Comparison of ENCODE assay signal across 33 cellular contexts in genomic region chr11:124918950-124919349, GRCh38. TPM values are rescaled to one million over a fixed set of nuclear protein-coding genes. Genes with fewer than 3 reads are reported as not detected.
DNase-seq lines count a peak whose midpoint lies in the region; ATAC-seq and TF ChIP-seq lines count a peak whose summit lies in the region.
"Had no signal": no experiment of that assay in that cellular context is flagged by ENCODE, and none has a peak within 500 bp of the region (broad histone marks: within the 10 kb centered on the region; RNA-seq: fewer than 3 reads in every experiment).

Gene HEPN1 (plus strand): TSS chr11:124919250.

- peaks cover 4 to 18% (median 14%) of the 10 kb centered on the region in 10 experiments; a peak in 17 of 20 replicates for H3K4me1 ChIP-seq in BLaER1 treated with 17β-estradiol and CSF1 and Interleukin-3, amounts not matched to agents 10 nM and 100 nM
- H3K4me1 ChIP-seq in IMR-90 (ENCODE audit: control insufficient read depth, insufficient read depth, low read length), result peaks cover 8% of the 10 kb centered on the region
- H3K4me1 ChIP-seq in neutrophil (ENCODE audit: control insufficient read depth in 1 of 2, insufficient read depth in 1 of 2, low read depth in 1 of 2, low read length in 1 of 2), result peaks cover 7 to 40% of the 10 kb centered on the region in 2 experiments

- peaks cover 0 to 3% of the 10 kb centered on the region in 2 experiments; a peak in 1 of 4 replicates for H3K79me1 ChIP-seq in IMR-90 (ENCODE audit: low read depth in 1 of 2, low read length in 2 of 2)

- no peak within 1 kb of the TSS for H4K91ac ChIP-seq in IMR-90 (ENCODE audit: insufficient read depth, low read depth, low read length)

- no peak within 1 kb of the TSS; the same call in 2 of the 3 replicates for H2BK15ac ChIP-seq in IMR-90 (ENCODE audit: low read depth, low read length)

- dilution Hi-C loops in IMR-90 (cut with HindIII; ENCODE audit: low sequenced_read_pairs, unreplicated experiment), result no loop called here

- no peak within 1 kb of the TSS for H3K14ac ChIP-seq in IMR-90 (replicated peaks; ENCODE audit: low read depth, low read length)

- H3K9me3 ChIP-seq in BLaER1 treated with 17β-estradiol and CSF1 and Interleukin-3, amounts not matched to agents 10 nM and 100 nM (replicated peaks in 1 of 11), result peaks cover 0 to 18% (median 5%) of the 10 kb centered on the region in 11 experiments; a peak in 10 of 22 replicates
- H3K9me3 ChIP-seq in IMR-90 (ENCODE audit: control insufficient read depth, insufficient read depth, low read length) (no peaks in the 10 kb centered on the region), neutrophil (no peaks in the 10 kb centered on the region)
- H3K9me3 ChIP-seq: gastroesophageal sphincter, MG63, thoracic aorta had no signal

- peaks cover 3 to 6% (median 6%) of the 10 kb centered on the region in 3 donors for H3K27me3 Mint-ChIP-seq in immature natural killer cell (ENCODE audit: low read depth in 3 of 3)
- H3K27me3 Mint-ChIP-seq: activated CD4-positive, alpha-beta memory T cell treated with anti-CD3 and anti-CD28 coated beads for 36 hours; activated T-helper 17 cell treated with anti-CD3 and anti-CD28 coated beads, Interleukin-2, amount 50 U/mL, for 72 hours had no signal

- peak within 1 kb of the TSS; percentile 14 for H2AFZ ChIP-seq in IMR-90 (replicated peaks; ENCODE audit: low read length, poor library complexity)

- H3K27ac Mint-ChIP-seq in immature natural killer cell, result peak within 1 kb of the TSS in 2 of 6 donors; percentile 23 to 55
- H3K27ac Mint-ChIP-seq: activated CD4-positive, alpha-beta memory T cell treated with anti-CD3 and anti-CD28 coated beads for 36 hours; activated T-helper 17 cell treated with anti-CD3 and anti-CD28 coated beads, Interleukin-2, amount 50 U/mL, for 72 hours had no signal

- peak within 1 kb of the TSS in 1 of 2 experiments; percentile 68; a peak in 1 of 4 replicates for H4K8ac ChIP-seq in IMR-90 (ENCODE audit: low read depth in 2 of 2, low read length in 2 of 2)

- no peak for TF ChIP-seq POLR2A in IMR-90 (IDR thresholded peaks at IDR 0.05; ENCODE audit: low read depth, low read length)

- BruUV-seq in IMR-90 (replicated peaks; lab: Mats Ljungman, UMichigan), result no TSS peak

- H3K4me2 ChIP-seq in BLaER1 treated with 17β-estradiol and CSF1 and Interleukin-3, amounts not matched to agents 10 nM and 100 nM, result peak within 1 kb of the TSS in 6 of 11 experiments; percentile 53 to 79 (median 66); a peak in 9 of 22 replicates
- no peak within 1 kb of the TSS for H3K4me2 ChIP-seq in IMR-90 (ENCODE audit: low read depth, low read length)

- WGBS in IMR-90 (ENCODE audit: extremely low coverage in 2 of 2, insufficient read length in 1 of 2), 2 experiments, result 83 to 100% methylated on average over 2 to 3 of the region's 3 CpGs

- in situ Hi-C loops in IMR-90 (cut with MboI; ENCODE audit: low sequenced_read_pairs), result no loop called here

- peaks cover 24% of the 10 kb centered on the region; the same call in 1 of the 2 replicates for H3K9me1 ChIP-seq in IMR-90 (ENCODE audit: insufficient read depth, low read length)

- no peaks in the 10 kb centered on the region for H3K36me3 Mint-ChIP-seq in immature natural killer cell
- H3K36me3 Mint-ChIP-seq: activated CD4-positive, alpha-beta memory T cell treated with anti-CD3 and anti-CD28 coated beads for 36 hours had no signal

- no peak for TF ChIP-seq RAD21 in IMR-90 (IDR thresholded peaks at IDR 0.05; ENCODE audit: low read length)

- no peak for ATAC-seq in IMR-90 (ENCODE audit: low read depth)
- ATAC-seq: activated CD4-positive, CD25-positive, alpha-beta regulatory T cell treated with anti-CD3 and anti-CD28 coated beads, Interleukin-2, amount 50 U/mL, for 24 hours; activated T-helper 17 cell treated with anti-CD3 and anti-CD28 coated beads, Interleukin-2, amount 50 U/mL, for 72 hours; gastroesophageal sphincter had no signal

- no peak within 1 kb of the TSS for H2BK5ac ChIP-seq in IMR-90 (ENCODE audit: low read depth, low read length, poor library complexity, severe bottlenecking)

- no peak within 1 kb of the TSS; the same call in 1 of the 2 replicates for H2BK20ac ChIP-seq in IMR-90 (ENCODE audit: low read depth, low read length)

- H3K27me3 ChIP-seq in BLaER1 treated with 17β-estradiol and CSF1 and Interleukin-3, amounts not matched to agents 10 nM and 100 nM, result peaks cover 0 to 20% (median 9%) of the 10 kb centered on the region in 11 experiments; a peak in 15 of 22 replicates
- no peaks in the 10 kb centered on the region for H3K27me3 ChIP-seq in IMR-90 (ENCODE audit: control insufficient read depth, insufficient read depth, low read length)
- H3K27me3 ChIP-seq in neutrophil, result peaks cover 27% of the 10 kb centered on the region
- H3K27me3 ChIP-seq: MG63 had no signal

- POLR2A ChIA-PET in IMR-90 (lab: Charles Lee; ENCODE audit: unreplicated experiment), result no interaction called here

- peak within 1 kb of the TSS in 1 of 11 experiments; percentile 45; a peak in 3 of 22 replicates for H3K27ac ChIP-seq in BLaER1 treated with 17β-estradiol and CSF1 and Interleukin-3, amounts not matched to agents 10 nM and 100 nM
- no peak within 1 kb of the TSS for H3K27ac ChIP-seq in IMR-90 (ENCODE audit: insufficient read depth, low read length)
- H3K27ac ChIP-seq in neutrophil, result peak within 1 kb of the TSS; percentile 65
- H3K27ac ChIP-seq: thoracic aorta had no signal

- H3K18ac ChIP-seq in IMR-90 (ENCODE audit: low read depth, low read length), result no peak within 1 kb of the TSS

- TF ChIP-seq CTCF in IMR-90 (conservative IDR thresholded peaks at IDR 0.05; ENCODE audit: low read depth, low read length) (no peak), neutrophil (IDR thresholded peaks at IDR 0.05) (no peak)

- CTCF ChIA-PET in IMR-90 (lab: Yijun Ruan, JAX), result interaction anchor here (0.9 kb wide), 1 partner anchor 53 kb away, joined by 3 read pairs; no protein-coding TSS in a partner anchor

- no peak within 1 kb of the TSS for H3K23ac ChIP-seq in IMR-90 (ENCODE audit: low read depth, low read length)

- H2AK5ac ChIP-seq in IMR-90 (ENCODE audit: low read depth, low read length), result peak within 1 kb of the TSS; percentile 51; the same call in 1 of the 2 replicates

- no peak within 1 kb of the TSS for H2AK9ac ChIP-seq in IMR-90 (replicated peaks; ENCODE audit: low read depth, low read length, poor library complexity)

- H3K4ac ChIP-seq in IMR-90 (ENCODE audit: low read depth, low read length), result peak within 1 kb of the TSS; percentile 43; the same call in 1 of the 2 replicates

- intact Hi-C loops in IMR-90 (cut with micrococcal nuclease), result no loop called here
- intact Hi-C loops in head of caudate nucleus (cut with DNase I), result no loop called here

- peak within 1 kb of the TSS; percentile 31 to 88 (median 83) for H3K4me3 Mint-ChIP-seq in immature natural killer cell
- H3K4me3 Mint-ChIP-seq: activated CD4-positive, alpha-beta memory T cell treated with anti-CD3 and anti-CD28 coated beads for 36 hours had no signal

- DNase-seq in IMR-90 (no peak), immature natural killer cell (no peak), T-helper 9 cell (no peak), NCI-H1694 treated with DMSO at 0.1 percent for 48 hours (lab: John Stamatoyannopoulos, UW) (no peak), head of caudate nucleus (no peak)
- DNase-seq: ACHN; activated CD4-positive, alpha-beta memory T cell treated with anti-CD3 and anti-CD28 coated beads for 36 hours; activated CD8-positive, alpha-beta memory T cell treated with anti-CD3 and anti-CD28 coated beads, Interleukin-2, amount 50 U/mL, for 4 hours; Calu3; cerebellar nuclear complex; DMS79 treated with DMSO at 0.1 percent for 48 hours; GF-D8; KBM-7; MG63; NCI-H2081 treated with DMSO at 0.1 percent for 48 hours; NCI-H345; posterior cingulate gyrus; RPMI8226; stimulated activated CD4-positive, alpha-beta T cell treated with anti-CD3 and anti-CD28 coated beads, Interleukin-4, amount 100 ng/mL, for 4 hours; stimulated activated naive CD4-positive, alpha-beta T cell; T-helper 1 cell had no signal

- H4K5ac ChIP-seq in IMR-90 (ENCODE audit: low read depth, low read length), result no peak within 1 kb of the TSS

- H3K4me3 ChIP-seq in BLaER1 treated with 17β-estradiol and CSF1 and Interleukin-3, amounts not matched to agents 10 nM and 100 nM, result no peak within 1 kb of the TSS
- H3K4me3 ChIP-seq in IMR-90 (ENCODE audit: insufficient read depth, low read depth, low read length), result no peak within 1 kb of the TSS
- no peak within 1 kb of the TSS for H3K4me3 ChIP-seq in neutrophil (ENCODE audit: low read depth in 1 of 2, low read length in 1 of 2)
- H3K4me3 ChIP-seq: MG63 had no signal

- no peak within 1 kb of the TSS for H3K56ac ChIP-seq in IMR-90 (ENCODE audit: extremely low read depth, insufficient read depth, low read length)

- no peak within 1 kb of the TSS for H2BK120ac ChIP-seq in IMR-90 (ENCODE audit: low read depth, low read length)

- no peaks in the 10 kb centered on the region for H4K20me1 ChIP-seq in BLaER1 treated with 17β-estradiol and CSF1 and Interleukin-3, amounts not matched to agents 10 nM and 100 nM
- H4K20me1 ChIP-seq in IMR-90 (ENCODE audit: insufficient read depth, low read length), result no peaks in the 10 kb centered on the region

- no peaks in the 10 kb centered on the region for H3K9me3 Mint-ChIP-seq in immature natural killer cell
- H3K9me3 Mint-ChIP-seq: activated CD4-positive, alpha-beta memory T cell treated with anti-CD3 and anti-CD28 coated beads for 36 hours; activated T-helper 17 cell treated with anti-CD3 and anti-CD28 coated beads, Interleukin-2, amount 50 U/mL, for 72 hours had no signal

- H3K9ac ChIP-seq in BLaER1 treated with 17β-estradiol and CSF1 and Interleukin-3, amounts not matched to agents 10 nM and 100 nM, result no peak within 1 kb of the TSS
- H3K9ac ChIP-seq in IMR-90 (ENCODE audit: low read depth, low read length), result no peak within 1 kb of the TSS

- peaks cover 15 to 20% of the 10 kb centered on the region in 2 donors for H3K4me1 Mint-ChIP-seq in immature natural killer cell
- H3K4me1 Mint-ChIP-seq: activated T-helper 17 cell treated with anti-CD3 and anti-CD28 coated beads, Interleukin-2, amount 50 U/mL, for 72 hours had no signal

- no peaks in the 10 kb centered on the region for H3K36me3 ChIP-seq in BLaER1 treated with 17β-estradiol and CSF1 and Interleukin-3, amounts not matched to agents 10 nM and 100 nM
- no peaks in the 10 kb centered on the region for H3K36me3 ChIP-seq in IMR-90 (ENCODE audit: control insufficient read depth, insufficient read depth, low read length)
- no peaks in the 10 kb centered on the region for H3K36me3 ChIP-seq in neutrophil
- H3K36me3 ChIP-seq: gastroesophageal sphincter, MG63, thoracic aorta had no signal

RNA-seq across cellular contexts. Expression of gene HEPN1, which starts in this region (rescaled TPM):
- not detected in 2 replicates for total RNA-seq in IMR-90 (2012; rRNA removed)
- polyA plus RNA-seq in IMR-90 (2012; rRNA removed) (not detected in 2 replicates), immature natural killer cell (not detected)
- polyA plus RNA-seq in IMR-90 (2012; cell fraction: cytosol; rRNA removed), result not detected in 2 replicates
- polyA plus RNA-seq in IMR-90 (2012; cell fraction: nucleus; rRNA removed; ENCODE audit: low replicate concordance), result not detected in 2 replicates
- total RNA-seq: activated CD4-positive, alpha-beta memory T cell treated with anti-CD3 and anti-CD28 coated beads for 36 hours; activated T-helper 17 cell treated with anti-CD3 and anti-CD28 coated beads, Interleukin-2, amount 50 U/mL, for 72 hours; Calu3; endothelial cell of umbilical vein; fibroblast of lung; lower leg skin; mononuclear cell; SK-MEL-5 had no signal
- polyA plus RNA-seq: BJ, endothelial cell of umbilical vein, fibroblast of lung had no signal
